Comparison of ENCODE assay signal across 8 cellular contexts in the genomic region with DNA sequence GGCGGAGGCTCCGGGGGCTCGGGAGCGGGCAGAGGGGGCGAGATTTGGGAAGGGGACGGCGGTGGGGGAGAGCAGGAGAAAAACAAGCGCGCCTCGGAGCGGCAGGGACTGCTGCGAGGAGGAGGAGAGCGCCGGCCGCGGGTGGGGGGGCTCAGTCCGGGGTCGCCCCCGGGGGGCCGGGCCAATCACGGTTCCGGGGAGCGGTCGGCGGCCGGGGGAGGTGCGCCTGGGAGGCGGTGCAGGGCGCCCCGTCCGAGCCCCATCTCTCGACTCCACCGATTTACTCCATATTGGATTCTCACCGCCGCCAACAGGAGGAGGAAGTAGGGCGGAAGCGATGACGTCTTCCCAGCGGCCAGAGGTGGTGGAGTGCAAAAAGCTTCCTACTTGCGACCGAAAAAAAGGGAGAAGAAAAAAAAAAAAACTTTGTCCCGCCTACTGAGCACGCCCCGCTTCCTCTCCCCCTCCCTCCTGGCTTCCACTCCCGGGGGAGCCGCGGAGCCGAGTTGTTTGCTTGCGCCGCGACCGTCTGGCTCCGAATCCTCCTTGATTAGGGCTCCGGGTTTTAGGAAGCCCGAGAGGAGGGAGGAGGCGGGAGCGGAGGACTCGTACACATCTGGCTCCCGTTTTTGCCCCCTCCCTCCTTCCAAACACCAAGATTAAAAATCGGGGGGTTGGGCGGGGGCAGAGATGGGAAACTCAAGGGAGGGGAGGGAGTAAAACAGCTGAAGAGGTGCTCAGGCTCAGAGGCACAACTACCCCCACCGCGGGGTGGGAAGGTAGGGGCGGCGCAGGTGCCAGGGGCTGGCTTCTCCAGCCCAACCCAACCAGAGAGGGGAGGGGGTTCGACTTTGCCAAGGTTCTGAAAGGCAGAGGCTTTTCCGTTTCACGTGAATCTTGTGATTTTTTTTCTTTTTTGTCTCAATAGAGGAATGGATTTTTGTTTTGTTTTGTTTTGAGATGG. TPM values are rescaled to one million over a fixed set of nuclear protein-coding genes. Genes with fewer than 3 reads are reported as not detected.
DNase-seq lines count a peak whose midpoint lies in the region; ATAC-seq and TF ChIP-seq lines count a peak whose summit lies in the region.

A gene with protein sequence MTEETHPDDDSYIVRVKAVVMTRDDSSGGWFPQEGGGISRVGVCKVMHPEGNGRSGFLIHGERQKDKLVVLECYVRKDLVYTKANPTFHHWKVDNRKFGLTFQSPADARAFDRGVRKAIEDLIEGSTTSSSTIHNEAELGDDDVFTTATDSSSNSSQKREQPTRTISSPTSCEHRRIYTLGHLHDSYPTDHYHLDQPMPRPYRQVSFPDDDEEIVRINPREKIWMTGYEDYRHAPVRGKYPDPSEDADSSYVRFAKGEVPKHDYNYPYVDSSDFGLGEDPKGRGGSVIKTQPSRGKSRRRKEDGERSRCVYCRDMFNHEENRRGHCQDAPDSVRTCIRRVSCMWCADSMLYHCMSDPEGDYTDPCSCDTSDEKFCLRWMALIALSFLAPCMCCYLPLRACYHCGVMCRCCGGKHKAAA (minus strand): TSS at position 373 of the 964 bp plus-strand sequence. CDS start 612 bp downstream, outside the sequence.

- ATAC-seq in GM19397 (IDR thresholded peaks at IDR 0.05; ENCODE audit: unreplicated experiment), result peak; percentile 19

- WGBS in mesodermal cell (ENCODE audit: insufficient coverage in 2 of 2), 2 experiments, result 0 to 1% methylated on average over 25 to 28 of the region's 68 CpGs

- POLR2A ChIA-PET in BJ (lab: Charles Lee), result interaction anchor here (0.6 to 1.0 kb wide), 2 partner anchors 58 to 65 kb away, joined by 3 to 4 read pairs; no protein-coding TSS in a partner anchor

- peak within 1 kb of the TSS; percentile 80 for H3K27ac ChIP-seq in mesodermal cell (ENCODE audit: low read depth, low read length, severe bottlenecking)

- no peaks in the 10 kb centered on the region for H3K9me3 Mint-ChIP-seq in endothelial cell (ENCODE audit: unreplicated experiment)

- H3K4me1 ChIP-seq in mesodermal cell (ENCODE audit: control insufficient read depth, insufficient read depth, low read length, poor library complexity, severe bottlenecking), result peaks cover 11% of the 10 kb centered on the region

- H3K9me3 ChIP-seq in mesodermal cell (ENCODE audit: control insufficient read depth, low read length), result no peaks in the 10 kb centered on the region

- DNase-seq in BJ (ENCODE audit: low read depth) (peak; percentile 87), HUDEP-2 (lab: John Stamatoyannopoulos, UW; ENCODE audit: unreplicated experiment in 76 of 76) (peak in 75 of 76 experiments; percentile 43 to 91 (median 81)), NOMO-1 treated with dmso at 0.1 percent for 144 hours (lab: John Stamatoyannopoulos, UW; ENCODE audit: unreplicated experiment) (peak; percentile 96), endothelial cell (ENCODE audit: low spot score) (peak; percentile 84)
- DNase-seq in activated CD8-positive, alpha-beta memory T cell treated with anti-CD3 and anti-CD28 coated beads, Interleukin-2, amount 50 U/mL, for 48 hours, result peak; percentile 81
- DNase-seq in stimulated activated CD8-positive, alpha-beta memory T cell treated with anti-CD3 and anti-CD28 coated beads, Interleukin-15, amount 100 ng/mL, for 48 hours (ENCODE audit: low read depth in 2 of 2), result peak; percentile 53 to 67

- H3K27me3 ChIP-seq in BJ (ENCODE audit: control insufficient read depth, insufficient read depth, low read length), result no peaks in the 10 kb centered on the region

- peak within 1 kb of the TSS; percentile 74 for H3K27ac Mint-ChIP-seq in endothelial cell (ENCODE audit: unreplicated experiment)

- H3K36me3 ChIP-seq in BJ (ENCODE audit: control insufficient read depth, insufficient read depth, low read length), result no peaks in the 10 kb centered on the region
- peaks cover 4% of the 10 kb centered on the region for H3K36me3 ChIP-seq in mesodermal cell (ENCODE audit: control insufficient read depth, insufficient read depth, low read length)

- H3K4me1 Mint-ChIP-seq in endothelial cell (ENCODE audit: unreplicated experiment), result peaks cover 15% of the 10 kb centered on the region

- peak within 1 kb of the TSS; percentile 94 for H3K4me3 Mint-ChIP-seq in endothelial cell (ENCODE audit: unreplicated experiment)

- peaks cover 29% of the 10 kb centered on the region for H3K27me3 Mint-ChIP-seq in endothelial cell (ENCODE audit: unreplicated experiment)

- CTCF ChIA-PET in BJ (lab: Yijun Ruan, JAX), result interaction anchor here (1.6 kb wide), 1 partner anchor 131 kb away, joined by 6 read pairs; no protein-coding TSS in a partner anchor

- H3K4me3 ChIP-seq in BJ (ENCODE audit: low read depth, low read length) (peak within 1 kb of the TSS; percentile 97), mesodermal cell (ENCODE audit: extremely low read depth, insufficient read depth, low read length, poor library complexity, severe bottlenecking) (peak within 1 kb of the TSS; percentile 95)

- H3K36me3 Mint-ChIP-seq in endothelial cell (ENCODE audit: low read depth, unreplicated experiment), result no peaks in the 10 kb centered on the region

- TF ChIP-seq CTCF in BJ (IDR thresholded peaks at IDR 0.05; ENCODE audit: insufficient read depth, low read depth, low read length) (no peak), endothelial cell (IDR thresholded peaks at IDR 0.05; ENCODE audit: unreplicated experiment) (no peak)

RNA-seq across cellular contexts. Expression of the gene that starts here (rescaled TPM):
- 11.0 and 13.1 TPM in 2 replicates for polyA plus RNA-seq in BJ (2011; rRNA removed)
- 13.0 and 17.9 TPM in 2 replicates for polyA minus RNA-seq in BJ (2011; rRNA and poly(A)+ RNA removed)
- 17.6 TPM for total RNA-seq in endothelial cell (ENCODE audit: unreplicated experiment)
- 76.9 TPM for polyA plus RNA-seq in mesodermal cell (2013, experiment 1 of 2)
- 65.3 TPM for polyA plus RNA-seq in mesodermal cell (2013, experiment 2 of 2)

Comparison
In these comparisons a context has a peak if more than half of its experiments do, and no peak if none do; other contexts are left out.
1. Peak in every context shown above with its lines: DNase-seq, ATAC-seq, H3K4me3 ChIP-seq and H3K27ac ChIP-seq.